ENCODE assay signal across 8 cellular contexts in genomic region chr10:74039561-74040145, GRCh38. TPM values are rescaled to one million over a fixed set of nuclear protein-coding genes. Genes with fewer than 3 reads are reported as not detected.
DNase-seq lines count a peak whose midpoint lies in the region; ATAC-seq and TF ChIP-seq lines count a peak whose summit lies in the region.

No MANE protein-coding gene starts in this region.

- H3K4me3 ChIP-seq in NB4 (ENCODE audit: low read depth, low read length): no peak overlapping the region
- no peak overlapping the region for H3K4me3 ChIP-seq in esophagus (ENCODE audit: low read depth in 1 of 2, low read length in 2 of 2)
- H3K4me3 ChIP-seq in neural progenitor cell: no peak overlapping the region

- peaks cover 9% of the 10 kb centered on the region for H3K4me1 Mint-ChIP-seq in neural progenitor cell

- peak overlapping the region; percentile 45 to 58 for H3K27ac ChIP-seq in esophagus (ENCODE audit: low read depth in 2 of 2, low read length in 1 of 2)
- H3K27ac ChIP-seq in neural progenitor cell: peak overlapping the region; percentile 8

- no peak for TF ChIP-seq CTCF in NB4 (IDR thresholded peaks at IDR 0.05; ENCODE audit: low read depth, low read length)
- TF ChIP-seq CTCF in neural progenitor cell (IDR thresholded peaks at IDR 0.05): no peak

- no peak overlapping the region for H3K4me3 Mint-ChIP-seq in neural progenitor cell

- H3K79me2 ChIP-seq in neural progenitor cell (ENCODE audit: low read depth): peaks cover 61% of the 10 kb centered on the region

- no peaks in the 10 kb centered on the region for H3K27me3 Mint-ChIP-seq in neural progenitor cell (ENCODE audit: insufficient read depth, low read depth)

- H3K36me3 ChIP-seq in esophagus (ENCODE audit: control insufficient read depth in 2 of 2, insufficient read depth in 2 of 2, low read length in 1 of 2) (no peaks in the 10 kb centered on the region), neural progenitor cell (peaks cover 14% of the 10 kb centered on the region)

- H3F3A ChIP-seq in neural progenitor cell (ENCODE audit: low read depth): peaks cover 13% of the 10 kb centered on the region

- ATAC-seq in HG03159 (IDR thresholded peaks at IDR 0.05; ENCODE audit: unreplicated experiment) (no peak), GM19324 (IDR thresholded peaks at IDR 0.05; ENCODE audit: low FRiP score, unreplicated experiment) (no peak)

- H3K4me2 ChIP-seq in neural progenitor cell: no peak overlapping the region

- no peaks in the 10 kb centered on the region for H3K9me3 Mint-ChIP-seq in neural progenitor cell

- H3K27me3 ChIP-seq in esophagus (ENCODE audit: control insufficient read depth in 1 of 2, insufficient read depth in 2 of 2, low read length in 2 of 2): no peaks in the 10 kb centered on the region
- H3K27me3 ChIP-seq in neural progenitor cell: no peaks in the 10 kb centered on the region

- H4K20me1 ChIP-seq in neural progenitor cell (ENCODE audit: low read depth): peaks cover 1% of the 10 kb centered on the region

- peak overlapping the region; percentile 50 for H3K27ac Mint-ChIP-seq in neural progenitor cell

- no peak for TF ChIP-seq POLR2A in NB4 (IDR thresholded peaks at IDR 0.05; ENCODE audit: extremely low read depth, insufficient read length)

- no peak overlapping the region for H3K9ac ChIP-seq in neural progenitor cell

- no peaks in the 10 kb centered on the region for H3K4me1 ChIP-seq in esophagus (ENCODE audit: control insufficient read depth in 2 of 2, insufficient read depth in 2 of 2, low read length in 1 of 2)
- peaks cover 10% of the 10 kb centered on the region for H3K4me1 ChIP-seq in neural progenitor cell

- peaks cover 25% of the 10 kb centered on the region for H3K36me3 Mint-ChIP-seq in neural progenitor cell

- H3K9me3 ChIP-seq in esophagus (ENCODE audit: control insufficient read depth in 2 of 2, insufficient read depth in 1 of 2, low read depth in 1 of 2, low read length in 1 of 2) (no peaks in the 10 kb centered on the region), neural progenitor cell (ENCODE audit: low read depth) (no peaks in the 10 kb centered on the region)

- H2AFZ ChIP-seq in neural progenitor cell (replicated peaks): no peak overlapping the region

- WGBS in esophagus, 2 donors: 59 to 60% methylated on average over 5 of the region's 5 CpGs

- DNase-seq in AG20443 (ENCODE audit: low spot score): peak; percentile 61
- DNase-seq in NB4 (ENCODE audit: low read depth): peak; percentile 49
- DNase-seq in neural progenitor cell (ENCODE audit: low spot score): no peak
- no peak for DNase-seq in NCI-H1105 treated with DMSO at 0.1 percent for 48 hours (lab: John Stamatoyannopoulos, UW)
- no peak for DNase-seq in activated CD4-positive, alpha-beta T cell treated with anti-CD3 and anti-CD28 coated beads for 4 hours

RNA-seq across cellular contexts. Expression of gene VCL, which starts 41.7 kb away (rescaled TPM):
- polyA plus RNA-seq in esophagus: 10 to 100 TPM; 25.0 to 41.4 TPM
- 96.9 and 104 TPM in 2 replicates for total RNA-seq in neural progenitor cell (ENCODE audit: low replicate concordance)

Comparison
In these comparisons a context has a peak if more than half of its experiments do, and no peak if none do; other contexts are left out.
1. DNase-seq: peak in AG20443 (single experiment) and NB4 (single experiment); none in neural progenitor cell (single experiment), NCI-H1105 treated with DMSO at 0.1 percent for 48 hours (single experiment) and activated CD4-positive, alpha-beta T cell treated with anti-CD3 and anti-CD28 coated beads for 4 hours (0 of 2).